3 cellular contexts compared by ENCODE assay signal in genomic region chr1:192821296-192821695, GRCh38.
"Had no signal": no experiment of that assay in that cellular context is flagged by ENCODE, and none has a peak within 500 bp of the region (broad histone marks: within the 10 kb centered on the region; RNA-seq: fewer than 3 reads in every experiment).

No MANE protein-coding gene starts in this region.

- H3K4me3 ChIP-seq: GM12878 had no signal

- DNase-seq: GDM1, GF-D8 had no signal
